20 cellular contexts compared by ENCODE assay signal in genomic region chr2:219538488-219539294, GRCh38. TPM values are rescaled to one million over a fixed set of nuclear protein-coding genes. Genes with fewer than 3 reads are reported as not detected.
DNase-seq lines count a peak whose midpoint lies in the region; ATAC-seq, FAIRE-seq and TF ChIP-seq lines count a peak whose summit lies in the region.
"Had no signal": no experiment of that assay in that cellular context is flagged by ENCODE, and none has a peak within 500 bp of the region (broad histone marks: within the 10 kb centered on the region; RNA-seq: fewer than 3 reads in every experiment).

No MANE protein-coding gene starts in this region.

- H3K23ac ChIP-seq in H1 (ENCODE audit: insufficient read length): no peak overlapping the region

- H2BK5ac ChIP-seq in H1 (ENCODE audit: low read depth, low read length): no peak overlapping the region

- no peak for TF ChIP-seq EP300 in H1 (IDR thresholded peaks at IDR 0.05; ENCODE audit: borderline replicate concordance in 1 of 2, low read depth in 2 of 2, low read length in 2 of 2)
- no peak for TF ChIP-seq EP300 in upper lobe of left lung (IDR thresholded peaks at IDR 0.05)

- POLR2A ChIA-PET in RWPE1 (lab: Yijun Ruan, JAX; ENCODE audit: low non-redundant PET) (no interaction called here), H1 (lab: Charles Lee; ENCODE audit: partially characterized antibody) (interaction anchor here (0.7 to 5.4 kb wide), 8 partner anchors 11 to 112 kb away, joined by 3 to 23 read pairs (median 4); partner anchors contain the start of gene STK11IP)

- FAIRE-seq in H1 (lab: Jason Lieb, UNC): no peak

- peak overlapping the region; percentile 75 for H3K27ac Mint-ChIP-seq in neural crest cell (ENCODE audit: unreplicated experiment)
- H3K27ac Mint-ChIP-seq: activated CD4-positive, alpha-beta T cell treated with anti-CD3 and anti-CD28 coated beads, Interleukin-2, amount 10 ng/mL, durations not matched to agents 24 days and 14 days; activated naive CD4-positive, alpha-beta T cell treated with anti-CD3 and anti-CD28 coated beads, Interleukin-2, amount 10 ng/mL, durations not matched to agents 7 days and 5 days had no signal

- 0 out of 2 replicates have a peak overlapping the region, but pooled peaks have one; percentile 24 for H3K9ac ChIP-seq in BLaER1
- no peak overlapping the region for H3K9ac ChIP-seq in H1 (replicated peaks in 1 of 4; ENCODE audit: extremely low read depth in 1 of 4, low read depth in 3 of 4, low read length in 3 of 4)
- H3K9ac ChIP-seq: GM23248, parathyroid adenoma had no signal

- no peak overlapping the region for H3K4ac ChIP-seq in H1 (replicated peaks; ENCODE audit: insufficient read length, low read depth, low read length)

- no peak overlapping the region for H2BK20ac ChIP-seq in H1 (ENCODE audit: low read length)

- no peak overlapping the region for H3K4me3 ChIP-seq in BLaER1
- no peak overlapping the region for H3K4me3 ChIP-seq in H1 (ENCODE audit: extremely low read depth in 1 of 4, insufficient read depth in 2 of 4, low read depth in 3 of 4, low read length in 4 of 4)
- H3K4me3 ChIP-seq in upper lobe of left lung: no peak overlapping the region
- H3K4me3 ChIP-seq: breast epithelium, GM23248, SJCRH30 had no signal

- H4K8ac ChIP-seq in H1 (ENCODE audit: extremely low read depth, insufficient read depth, low read length): no peak overlapping the region; the same call in 1 of the 2 replicates

- peaks cover 23% of the 10 kb centered on the region for H3K36me3 ChIP-seq in BLaER1
- H3K36me3 ChIP-seq in H1 (ENCODE audit: control insufficient read depth in 2 of 4, insufficient read depth in 4 of 4, low read length in 3 of 4): peaks cover 4 to 22% (median 12%) of the 10 kb centered on the region in 4 experiments; a peak in 6 of 8 replicates
- H3K36me3 ChIP-seq in upper lobe of left lung: peaks cover 0 to 25% (median 17%) of the 10 kb centered on the region in 4 donors
- H3K36me3 ChIP-seq: breast epithelium had no signal

- no peak overlapping the region for H3K56ac ChIP-seq in H1 (replicated peaks; ENCODE audit: insufficient read length, low read depth, low read length)

- CTCF ChIA-PET in RWPE1 (lab: Yijun Ruan, JAX): interaction anchor here (0.6 to 5.5 kb wide), 3 partner anchors 9 to 140 kb away, joined by 3 to 25 read pairs (median 3); no protein-coding TSS in a partner anchor
- CTCF ChIA-PET in H1 (lab: Charles Lee; ENCODE audit: partially characterized antibody): interaction anchor here (0.9 to 113.1 kb wide), 20 partner anchors 17 to 151 kb away, joined by 3 to 7248 read pairs (median 7); partner anchors contain the start of genes ASIC4, DES, GMPPA and SPEG

- H2BK15ac ChIP-seq in H1 (ENCODE audit: low read length): no peak overlapping the region

- peaks cover 38% of the 10 kb centered on the region for H3K4me1 Mint-ChIP-seq in neural crest cell

- no peak overlapping the region for H2AK5ac ChIP-seq in H1 (ENCODE audit: low read depth, low read length)

- H3K27me3 Mint-ChIP-seq in neural crest cell (ENCODE audit: low read depth): peaks cover 3% of the 10 kb centered on the region

- no peaks in the 10 kb centered on the region for H3K9me3 ChIP-seq in BLaER1
- H3K9me3 ChIP-seq in H1 (ENCODE audit: insufficient read depth in 2 of 2, low read depth in 1 of 2, low read length in 1 of 2): no peaks in the 10 kb centered on the region
- H3K9me3 ChIP-seq in upper lobe of left lung: no peaks in the 10 kb centered on the region
- H3K9me3 ChIP-seq: breast epithelium, SJCRH30 had no signal

- TF ChIP-seq RAD21 in H1 (IDR thresholded peaks at IDR 0.05 in 1 of 2, conservative IDR thresholded peaks at IDR 0.05 in 1 of 2; ENCODE audit: low read depth in 2 of 2, low read length in 2 of 2): no peak

- H3K23me2 ChIP-seq in H1 (ENCODE audit: low read depth, low read length): peaks cover 9% of the 10 kb centered on the region; the same call in 1 of the 2 replicates

- peak overlapping the region; percentile 39 for H3K4me2 ChIP-seq in BLaER1
- H3K4me2 ChIP-seq in H1 (ENCODE audit: insufficient read depth in 1 of 2, low read depth in 2 of 2, low read length in 2 of 2): peak overlapping the region; percentile 1 to 32; a peak in 1 of 4 replicates

- no peak overlapping the region for H2BK12ac ChIP-seq in H1 (ENCODE audit: low read depth, low read length)

- H3K4me1 ChIP-seq in BLaER1 (peaks cover 43% of the 10 kb centered on the region), H1 (replicated peaks in 1 of 4; ENCODE audit: control insufficient read depth in 3 of 4, insufficient read depth in 4 of 4, low read length in 3 of 4) (peaks cover 5 to 25% (median 16%) of the 10 kb centered on the region in 4 experiments), upper lobe of left lung (peaks cover 16 to 22% (median 18%) of the 10 kb centered on the region in 4 donors)

- no peak overlapping the region for H3K18ac ChIP-seq in H1 (ENCODE audit: extremely low read depth, low read length)

- no peak overlapping the region for H4K5ac ChIP-seq in H1 (ENCODE audit: insufficient read length, low read depth, low read length)

- H3K79me2 ChIP-seq in H1 (ENCODE audit: control insufficient read depth in 1 of 2, insufficient read depth in 2 of 2, low read length in 2 of 2): peaks cover 0 to 6% of the 10 kb centered on the region in 2 experiments; a peak in 1 of 4 replicates

- no peak overlapping the region for H4K91ac ChIP-seq in H1 (replicated peaks; ENCODE audit: insufficient read length, low read length)

- ATAC-seq in upper lobe of left lung (ENCODE audit: low FRiP score in 2 of 2) (no peak), GM18873 (IDR thresholded peaks at IDR 0.05; ENCODE audit: low FRiP score, unreplicated experiment) (no peak), HG03457 (IDR thresholded peaks at IDR 0.05; ENCODE audit: unreplicated experiment) (no peak)
- ATAC-seq: left lobe of liver; stimulated activated naive CD8-positive, alpha-beta T cell treated with anti-CD3 and anti-CD28 coated beads, Interleukin-15, Interleukin-2, amounts not matched to agents 100 U/mL and 50 U/mL, for 24 hours had no signal

- H3K27me3 ChIP-seq in BLaER1 (peaks cover 15% of the 10 kb centered on the region; the same call in 1 of the 2 replicates), H1 (replicated peaks in 1 of 4; ENCODE audit: control insufficient read depth in 3 of 4, extremely low read depth in 1 of 4, insufficient read depth in 3 of 4, low read length in 3 of 4) (no peaks in the 10 kb centered on the region; a peak in 1 of 7 replicates), upper lobe of left lung (no peaks in the 10 kb centered on the region)
- H3K27me3 ChIP-seq: breast epithelium, SJCRH30 had no signal

- H3K79me1 ChIP-seq in H1 (ENCODE audit: low read depth, low read length): peaks cover 4% of the 10 kb centered on the region; the same call in 1 of the 2 replicates

- 80% methylated on average over 13 of the region's 13 CpGs; no CpG with 5 or more reads in 1 of the 2 experiments for WGBS in H1 (ENCODE audit: extremely low coverage in 1 of 2, insufficient coverage in 1 of 2, insufficient read length in 1 of 2, insufficient replicate concordance in 2 of 2, low coverage in 1 of 2, low lambda C conversion rate in 2 of 2, missing lambda C conversion rate in 1 of 2), 2 experiments
- WGBS in upper lobe of left lung, 2 donors: 70 to 82% methylated on average over 8 to 13 of the region's 13 CpGs

- H3K14ac ChIP-seq in H1 (ENCODE audit: insufficient read length): no peak overlapping the region

- no peaks in the 10 kb centered on the region for H3K36me3 Mint-ChIP-seq in neural crest cell (ENCODE audit: low read depth)

- DNase-seq in RWPE1 (ENCODE audit: low spot score) (no peak), H1 (ENCODE audit: low read depth in 1 of 2, low spot score in 2 of 2) (no peak), neural crest cell (ENCODE audit: low read depth, low spot score) (no peak), upper lobe of left lung (no peak)
- DNase-seq in activated naive CD4-positive, alpha-beta T cell treated with Interleukin-2 at 50 U/mL for 16 hours: no peak
- DNase-seq: activated CD4-positive, alpha-beta T cell treated with anti-CD3 and anti-CD28 coated beads, Interleukin-2, amount 10 ng/mL, durations not matched to agents 24 days and 14 days; activated naive CD4-positive, alpha-beta T cell treated with anti-CD3 and anti-CD28 coated beads, Interleukin-2, amount 10 ng/mL, durations not matched to agents 7 days and 5 days; GM23248; Kasumi-1; NCI-H1436; stimulated activated naive CD8-positive, alpha-beta T cell treated with anti-CD3 and anti-CD28 coated beads, Interleukin-15, Interleukin-2, amounts not matched to agents 100 U/mL and 50 U/mL, for 24 hours; T-helper 9 cell had no signal

- H2AFZ ChIP-seq in H1 (ENCODE audit: low read length): no peak overlapping the region
- H2AFZ ChIP-seq: GM23248, parathyroid adenoma had no signal

- no peaks in the 10 kb centered on the region for H3K9me3 Mint-ChIP-seq in neural crest cell
- H3K9me3 Mint-ChIP-seq: activated CD4-positive, alpha-beta T cell treated with anti-CD3 and anti-CD28 coated beads, Interleukin-2, amount 10 ng/mL, durations not matched to agents 24 days and 14 days; activated naive CD4-positive, alpha-beta T cell treated with anti-CD3 and anti-CD28 coated beads, Interleukin-2, amount 10 ng/mL, durations not matched to agents 7 days and 5 days had no signal

- TF ChIP-seq POLR2A in H1 (IDR thresholded peaks at IDR 0.05; ENCODE audit: control extremely low read depth in 1 of 2, low read depth in 2 of 2, low read length in 2 of 2) (no peak), upper lobe of left lung (IDR thresholded peaks at IDR 0.05) (no peak)

- H3K4me3 Mint-ChIP-seq in neural crest cell: peak overlapping the region; percentile 62
- H3K4me3 Mint-ChIP-seq: activated CD4-positive, alpha-beta T cell treated with anti-CD3 and anti-CD28 coated beads, Interleukin-2, amount 10 ng/mL, durations not matched to agents 24 days and 14 days; activated naive CD4-positive, alpha-beta T cell treated with anti-CD3 and anti-CD28 coated beads, Interleukin-2, amount 10 ng/mL, durations not matched to agents 7 days and 5 days had no signal

- no peak for TF ChIP-seq CTCF in RWPE1 (conservative IDR thresholded peaks at IDR 0.05; ENCODE audit: low read depth)
- no peak for TF ChIP-seq CTCF in H1 (IDR thresholded peaks at IDR 0.05; ENCODE audit: control extremely low read depth in 1 of 3, insufficient read depth in 1 of 3, low read depth in 1 of 3, low read length in 3 of 3)
- no peak for TF ChIP-seq CTCF in neural crest cell (conservative IDR thresholded peaks at IDR 0.05)
- TF ChIP-seq CTCF in upper lobe of left lung (IDR thresholded peaks at IDR 0.05): no peak

- H4K20me1 ChIP-seq in BLaER1 (peaks cover 35% of the 10 kb centered on the region), H1 (replicated peaks in 1 of 2; ENCODE audit: control insufficient read depth in 1 of 2, insufficient read depth in 2 of 2, low read length in 2 of 2) (peaks cover 10 to 11% of the 10 kb centered on the region in 2 experiments)

- no peak overlapping the region for H2BK120ac ChIP-seq in H1 (replicated peaks; ENCODE audit: low read depth, low read length)

- H3K27ac ChIP-seq in BLaER1 (peak overlapping the region; percentile 30), RWPE1 (peak overlapping the region; percentile 64), H1 (ENCODE audit: low read depth, low read length) (no peak overlapping the region), upper lobe of left lung (no peak overlapping the region)
- H3K27ac ChIP-seq: GM23248, parathyroid adenoma had no signal

RNA-seq across cellular contexts. Expression of gene CHPF, which starts 4.9 kb away (rescaled TPM):
- total RNA-seq in H1 (2021; fragmentation: NEBNext Ultra II Directional; extraction: Animal tissue kit (Norgen Biotek cat#: 25700)): 62.9 and 68.1 TPM in 2 replicates
- polyA plus RNA-seq in H1 (2011; rRNA removed): 67.3 and 103 TPM in 2 replicates
- polyA plus RNA-seq in H1 (2011; cell fraction: cytosol; rRNA removed): 61.7 TPM
- 76.8 TPM for polyA plus RNA-seq in H1 (2011; cell fraction: nucleus; rRNA removed)
- polyA plus RNA-seq in H1 (2012, experiment 1 of 2): 33.7 to 59.5 TPM (median 55.7 TPM) in 4 replicates
- 62.7 TPM for polyA plus RNA-seq in H1 (2012, experiment 2 of 2)
- polyA plus RNA-seq in H1 (2013, experiment 1 of 2): 107 TPM
- 107 TPM for polyA plus RNA-seq in H1 (2013, experiment 2 of 2)
- 17.3 and 20.9 TPM in 2 replicates for polyA minus RNA-seq in H1 (2011; rRNA and poly(A)+ RNA removed)
- 62.2 TPM for polyA minus RNA-seq in H1 (2011; cell fraction: cytosol; rRNA and poly(A)+ RNA removed)
- 38.8 TPM for polyA minus RNA-seq in H1 (2011; cell fraction: nucleus; rRNA and poly(A)+ RNA removed)
- 27.0 and 30.0 TPM in 2 replicates for total RNA-seq in neural crest cell
- total RNA-seq in upper lobe of left lung: 100 to 1,000 TPM in 2 of 6 donors, 10 to 100 TPM in 4; 41.9 to 125 (median 60.2) TPM

RNA-seq across cellular contexts. Expression of gene TMEM198, which starts 5.1 kb away (rescaled TPM):
- total RNA-seq in H1 (2021; fragmentation: NEBNext Ultra II Directional; extraction: Animal tissue kit (Norgen Biotek cat#: 25700)): 10.2 and 11.0 TPM in 2 replicates
- 10.4 and 15.4 TPM in 2 replicates for polyA plus RNA-seq in H1 (2011; rRNA removed)
- polyA plus RNA-seq in H1 (2011; cell fraction: cytosol; rRNA removed): 10.0 TPM
- 19.0 TPM for polyA plus RNA-seq in H1 (2011; cell fraction: nucleus; rRNA removed)
- polyA plus RNA-seq in H1 (2012, experiment 1 of 2): 7.6 to 11.7 TPM (median 9.4 TPM) in 4 replicates
- polyA plus RNA-seq in H1 (2012, experiment 2 of 2): 13.6 TPM
- 8.4 TPM for polyA plus RNA-seq in H1 (2013, experiment 1 of 2)
- 8.2 TPM for polyA plus RNA-seq in H1 (2013, experiment 2 of 2)
- polyA minus RNA-seq in H1 (2011; rRNA and poly(A)+ RNA removed): 4.3 and 6.1 TPM in 2 replicates
- 7.5 TPM for polyA minus RNA-seq in H1 (2011; cell fraction: cytosol; rRNA and poly(A)+ RNA removed)
- polyA minus RNA-seq in H1 (2011; cell fraction: nucleus; rRNA and poly(A)+ RNA removed): 5.6 TPM
- total RNA-seq in neural crest cell (15.7 and 16.4 TPM in 2 replicates), upper lobe of left lung (10 to 100 TPM in 1 of 6 donors, 1 to 10 TPM in 5; 1.9 to 12.6 (median 4.2) TPM)

RNA-seq across cellular contexts. Expression of gene ASIC4, which starts 24.4 kb away (rescaled TPM):
- total RNA-seq in H1 (2021; fragmentation: NEBNext Ultra II Directional; extraction: Animal tissue kit (Norgen Biotek cat#: 25700)): 0.19 and 0.22 TPM in 2 replicates
- 0.12 and 0.30 TPM in 2 replicates for polyA plus RNA-seq in H1 (2011; rRNA removed)
- polyA plus RNA-seq in H1 (2011; cell fraction: cytosol; rRNA removed): 0.18 TPM
- 0.96 TPM for polyA plus RNA-seq in H1 (2011; cell fraction: nucleus; rRNA removed)
- 0.11 to 0.42 TPM (median 0.36 TPM) in 3 of 4 replicates, not detected in the other for polyA plus RNA-seq in H1 (2012, experiment 1 of 2)
- polyA plus RNA-seq in H1 (2012, experiment 2 of 2): 0.05 TPM
- polyA plus RNA-seq in H1 (2013, experiment 1 of 2): 0.06 TPM
- polyA plus RNA-seq in H1 (2013, experiment 2 of 2): 0.13 TPM
- 0.12 and 0.22 TPM in 2 replicates for polyA minus RNA-seq in H1 (2011; rRNA and poly(A)+ RNA removed)
- polyA minus RNA-seq in H1 (2011; cell fraction: cytosol; rRNA and poly(A)+ RNA removed): not detected
- polyA minus RNA-seq in H1 (2011; cell fraction: nucleus; rRNA and poly(A)+ RNA removed): 0.50 TPM
- 1.0 and 1.5 TPM in 2 replicates for total RNA-seq in neural crest cell
- under 1 TPM in 3 of 6 donors, not detected in 3; 0.20 to 0.34 (median 0.29) TPM for total RNA-seq in upper lobe of left lung
- total RNA-seq: activated CD4-positive, alpha-beta T cell treated with anti-CD3 and anti-CD28 coated beads, Interleukin-2, amount 10 ng/mL, durations not matched to agents 24 days and 14 days had no signal
- polyA plus RNA-seq: GM23248 had no signal

RNA-seq across cellular contexts. Expression of gene OBSL1, which starts 32.6 kb away (rescaled TPM):
- 127 and 135 TPM in 2 replicates for total RNA-seq in H1 (2021; fragmentation: NEBNext Ultra II Directional; extraction: Animal tissue kit (Norgen Biotek cat#: 25700))
- polyA plus RNA-seq in H1 (2011; rRNA removed): 116 and 205 TPM in 2 replicates
- 171 TPM for polyA plus RNA-seq in H1 (2011; cell fraction: cytosol; rRNA removed)
- 776 TPM for polyA plus RNA-seq in H1 (2011; cell fraction: nucleus; rRNA removed)
- polyA plus RNA-seq in H1 (2012, experiment 1 of 2): 105 to 168 TPM (median 164 TPM) in 4 replicates
- 108 TPM for polyA plus RNA-seq in H1 (2012, experiment 2 of 2)
- 76.8 TPM for polyA plus RNA-seq in H1 (2013, experiment 1 of 2)
- 67.6 TPM for polyA plus RNA-seq in H1 (2013, experiment 2 of 2)
- polyA minus RNA-seq in H1 (2011; rRNA and poly(A)+ RNA removed): 64.9 and 94.5 TPM in 2 replicates
- 91.4 TPM for polyA minus RNA-seq in H1 (2011; cell fraction: cytosol; rRNA and poly(A)+ RNA removed)
- polyA minus RNA-seq in H1 (2011; cell fraction: nucleus; rRNA and poly(A)+ RNA removed): 160 TPM
- 122 and 123 TPM in 2 replicates for total RNA-seq in neural crest cell
- 100 to 1,000 TPM in 2 of 6 donors, 10 to 100 TPM in 4; 38.2 to 303 (median 67.4) TPM for total RNA-seq in upper lobe of left lung

RNA-seq across cellular contexts. Expression of gene INHA, which starts 33.4 kb away (rescaled TPM):
- 0.65 and 0.73 TPM in 2 replicates for total RNA-seq in H1 (2021; fragmentation: NEBNext Ultra II Directional; extraction: Animal tissue kit (Norgen Biotek cat#: 25700))
- 2.7 and 4.3 TPM in 2 replicates for polyA plus RNA-seq in H1 (2011; rRNA removed)
- polyA plus RNA-seq in H1 (2011; cell fraction: cytosol; rRNA removed): 3.2 TPM
- polyA plus RNA-seq in H1 (2011; cell fraction: nucleus; rRNA removed): 11.1 TPM
- 0.77 to 3.2 TPM (median 2.1 TPM) in 4 replicates for polyA plus RNA-seq in H1 (2012, experiment 1 of 2)
- 0.54 TPM for polyA plus RNA-seq in H1 (2012, experiment 2 of 2)
- 0.61 TPM for polyA plus RNA-seq in H1 (2013, experiment 1 of 2)
- 0.57 TPM for polyA plus RNA-seq in H1 (2013, experiment 2 of 2)
- 0.22 and 0.41 TPM in 2 replicates for polyA minus RNA-seq in H1 (2011; rRNA and poly(A)+ RNA removed)
- polyA minus RNA-seq in H1 (2011; cell fraction: cytosol; rRNA and poly(A)+ RNA removed): not detected
- polyA minus RNA-seq in H1 (2011; cell fraction: nucleus; rRNA and poly(A)+ RNA removed): 1.1 TPM
- total RNA-seq in neural crest cell: 0.50 TPM in 1 of 2 replicates, not detected in the other
- total RNA-seq in upper lobe of left lung: 1 to 10 TPM in 1 of 6 donors, under 1 TPM in 2, not detected in 3; 0.24 to 7.3 (median 0.43) TPM
- total RNA-seq: activated CD4-positive, alpha-beta T cell treated with anti-CD3 and anti-CD28 coated beads, Interleukin-2, amount 10 ng/mL, durations not matched to agents 24 days and 14 days; urinary bladder had no signal

Comparison
In these comparisons a context has a peak if more than half of its experiments do, and no peak if none do; other contexts are left out.
1. H3K27ac ChIP-seq: peak in BLaER1 (single experiment) and RWPE1 (single experiment); none in H1 (single experiment) and upper lobe of left lung (0 of 4).